Comparison of ENCODE assay signal across 20 cellular contexts in the genomic region with DNA sequence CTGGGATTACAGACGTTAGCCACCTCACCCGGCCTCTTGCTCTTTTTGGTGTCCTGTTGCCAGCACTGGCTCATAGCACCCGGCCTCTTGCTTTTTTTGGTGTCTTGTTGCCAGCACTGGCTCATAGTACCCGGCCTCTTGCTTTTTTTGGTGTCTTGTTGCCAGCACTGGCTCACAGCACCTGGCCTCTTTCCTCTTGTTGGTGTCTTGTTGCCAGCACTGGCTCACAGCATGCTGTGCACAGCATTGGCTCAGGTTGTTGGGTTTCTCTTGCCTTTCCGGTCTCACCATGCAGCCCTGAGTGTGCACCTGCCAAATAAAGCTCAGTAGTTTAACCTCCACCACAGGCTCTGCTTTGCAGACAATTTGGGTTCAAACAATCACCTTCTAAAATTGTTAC.
DNase-seq lines count a peak whose midpoint lies in the region; ATAC-seq and TF ChIP-seq lines count a peak whose summit lies in the region.
"Had no signal": no experiment of that assay in that cellular context is flagged by ENCODE, and none has a peak within 500 bp of the region (broad histone marks: within the 10 kb centered on the region; RNA-seq: fewer than 3 reads in every experiment).

No MANE protein-coding gene starts in this region.

- TF ChIP-seq CTCF in IMR-90 (conservative IDR thresholded peaks at IDR 0.05; ENCODE audit: low read depth, low read length) (no peak), Caco-2 (IDR thresholded peaks at IDR 0.05; ENCODE audit: insufficient read depth in 1 of 2, low read depth in 1 of 2, low read length in 1 of 2, severe bottlenecking in 1 of 2, unreplicated experiment in 1 of 2) (no peak)

- no peak overlapping the region for H2BK15ac ChIP-seq in IMR-90 (ENCODE audit: low read depth, low read length)

- no peaks in the 10 kb centered on the region for H3K79me1 ChIP-seq in IMR-90 (ENCODE audit: low read depth in 1 of 2, low read length in 2 of 2)

- H3K9me3 Mint-ChIP-seq in Caco-2 (ENCODE audit: unreplicated experiment): no peaks in the 10 kb centered on the region
- H3K9me3 Mint-ChIP-seq: activated naive CD8-positive, alpha-beta T cell treated with anti-CD3 and anti-CD28 coated beads for 36 hours; central memory CD8-positive, alpha-beta T cell; T-helper 2 cell treated with Interferon-gamma antibody and Interleukin-4, amounts not matched to agents 5 μg/mL and 100 μg/mL, for 36 hours had no signal

- no peaks in the 10 kb centered on the region for H3K4me1 Mint-ChIP-seq in Caco-2 (ENCODE audit: low read depth, unreplicated experiment)
- H3K4me1 Mint-ChIP-seq: activated naive CD8-positive, alpha-beta T cell treated with anti-CD3 and anti-CD28 coated beads for 36 hours; B cell; central memory CD8-positive, alpha-beta T cell had no signal

- H3K4me3 ChIP-seq in IMR-90 (ENCODE audit: insufficient read depth, low read depth, low read length): no peak overlapping the region
- H3K4me3 ChIP-seq in Caco-2 (ENCODE audit: low read depth, low read length): no peak overlapping the region
- H3K4me3 ChIP-seq: HAP-1, smooth muscle cell had no signal

- no peak overlapping the region for H2BK20ac ChIP-seq in IMR-90 (ENCODE audit: low read depth, low read length)

- H4K91ac ChIP-seq in IMR-90 (ENCODE audit: insufficient read depth, low read depth, low read length): no peak overlapping the region

- no peak overlapping the region for H3K18ac ChIP-seq in IMR-90 (ENCODE audit: low read depth, low read length)

- ATAC-seq in IMR-90 (ENCODE audit: low read depth): no peak
- ATAC-seq in GM19395 (IDR thresholded peaks at IDR 0.05; ENCODE audit: unreplicated experiment): no peak
- ATAC-seq in HG03521 (IDR thresholded peaks at IDR 0.05; ENCODE audit: unreplicated experiment): no peak
- ATAC-seq: Right ventricle myocardium inferior had no signal

- no peak for TF ChIP-seq POLR2A in IMR-90 (IDR thresholded peaks at IDR 0.05; ENCODE audit: low read depth, low read length)
- no peak for TF ChIP-seq POLR2A in erythroblast (IDR thresholded peaks at IDR 0.05; ENCODE audit: low read length)

- H3K4me3 Mint-ChIP-seq in Caco-2 (ENCODE audit: unreplicated experiment): no peak overlapping the region
- H3K4me3 Mint-ChIP-seq: activated naive CD8-positive, alpha-beta T cell treated with anti-CD3 and anti-CD28 coated beads for 36 hours; B cell; central memory CD8-positive, alpha-beta T cell; T-helper 2 cell treated with Interferon-gamma antibody and Interleukin-4, amounts not matched to agents 5 μg/mL and 100 μg/mL, for 36 hours had no signal

- H2AK5ac ChIP-seq in IMR-90 (ENCODE audit: low read depth, low read length): no peak overlapping the region

- intact Hi-C loops in IMR-90 (cut with micrococcal nuclease) (no loop called here), Caco-2 (cut with micrococcal nuclease; ENCODE audit: unreplicated experiment) (no loop called here)

- H3K36me3 ChIP-seq in IMR-90 (ENCODE audit: control insufficient read depth, insufficient read depth, low read length): no peaks in the 10 kb centered on the region
- H3K36me3 ChIP-seq in Caco-2 (ENCODE audit: control insufficient read depth, insufficient read depth, low read length): no peaks in the 10 kb centered on the region
- H3K36me3 ChIP-seq: HAP-1 had no signal

- no peak for DNase-seq in IMR-90
- DNase-seq in NCI-H2107 (lab: John Stamatoyannopoulos, UW): peak; percentile 58
- peak; percentile 90 for DNase-seq in cerebellar cortex (ENCODE audit: low spot score)
- peak; percentile 46 for DNase-seq in pons (ENCODE audit: low spot score)
- DNase-seq in erythroblast (lab: John Stamatoyannopoulos, UW): no peak
- DNase-seq in Caco-2: no peak
- DNase-seq: activated CD4-positive, alpha-beta T cell treated with anti-CD3 and anti-CD28 coated beads for 4 hours; activated naive CD8-positive, alpha-beta T cell treated with anti-CD3 and anti-CD28 coated beads for 36 hours; DMS79; kidney glomerular epithelial cell; NCI-H1417 treated with DMSO at 0.1 percent for 48 hours; stimulated activated naive CD4-positive, alpha-beta T cell treated with Interleukin-2 at 50 U/mL for 16 hours had no signal

- H3K27me3 ChIP-seq in IMR-90 (ENCODE audit: control insufficient read depth, insufficient read depth, low read length): no peaks in the 10 kb centered on the region
- no peaks in the 10 kb centered on the region for H3K27me3 ChIP-seq in Caco-2 (replicated peaks; ENCODE audit: control insufficient read depth, insufficient read depth, low read length)

- no peak overlapping the region for H3K27ac ChIP-seq in IMR-90 (ENCODE audit: insufficient read depth, low read length)

- no peaks in the 10 kb centered on the region for H3K36me3 Mint-ChIP-seq in Caco-2 (ENCODE audit: insufficient read depth, unreplicated experiment)
- H3K36me3 Mint-ChIP-seq: activated naive CD8-positive, alpha-beta T cell treated with anti-CD3 and anti-CD28 coated beads for 36 hours had no signal

- H3K23ac ChIP-seq in IMR-90 (ENCODE audit: low read depth, low read length): no peak overlapping the region

- H2AFZ ChIP-seq in IMR-90 (replicated peaks; ENCODE audit: low read length, poor library complexity): peak overlapping the region; percentile 63

- H2BK5ac ChIP-seq in IMR-90 (ENCODE audit: low read depth, low read length, poor library complexity, severe bottlenecking): no peak overlapping the region

- no peak overlapping the region for H3K27ac Mint-ChIP-seq in Caco-2 (ENCODE audit: unreplicated experiment)
- H3K27ac Mint-ChIP-seq: activated naive CD8-positive, alpha-beta T cell treated with anti-CD3 and anti-CD28 coated beads for 36 hours; B cell; T-helper 2 cell treated with Interferon-gamma antibody and Interleukin-4, amounts not matched to agents 5 μg/mL and 100 μg/mL, for 36 hours had no signal

- no peak overlapping the region for H4K5ac ChIP-seq in IMR-90 (ENCODE audit: low read depth, low read length)

- no peak overlapping the region for H4K8ac ChIP-seq in IMR-90 (ENCODE audit: low read depth in 2 of 2, low read length in 2 of 2)

- POLR2A ChIA-PET in IMR-90 (lab: Charles Lee; ENCODE audit: unreplicated experiment) (no interaction called here), Caco-2 (lab: Charles Lee) (no interaction called here)

- no peak overlapping the region for H3K4me2 ChIP-seq in IMR-90 (ENCODE audit: low read depth, low read length)
- H3K4me2 ChIP-seq: smooth muscle cell had no signal

- CTCF ChIA-PET in IMR-90 (lab: Yijun Ruan, JAX) (no interaction called here), Caco-2 (lab: Charles Lee) (no interaction called here)

- H3K9ac ChIP-seq in IMR-90 (ENCODE audit: low read depth, low read length): no peak overlapping the region

- H3K14ac ChIP-seq in IMR-90 (replicated peaks; ENCODE audit: low read depth, low read length): no peak overlapping the region

- no peak for TF ChIP-seq RAD21 in IMR-90 (IDR thresholded peaks at IDR 0.05; ENCODE audit: low read length)

- H3K4ac ChIP-seq in IMR-90 (ENCODE audit: low read depth, low read length): no peak overlapping the region

- H3K9me1 ChIP-seq in IMR-90 (ENCODE audit: insufficient read depth, low read length): no peaks in the 10 kb centered on the region

- WGBS in IMR-90 (ENCODE audit: extremely low coverage in 2 of 2, insufficient read length in 1 of 2), 2 experiments: 80% methylated on average over 5 of the region's 5 CpGs; no CpG with 5 or more reads in 1 of the 2 experiments

- H3K27me3 Mint-ChIP-seq in Caco-2 (ENCODE audit: insufficient read depth, unreplicated experiment): peaks cover 4% of the 10 kb centered on the region
- H3K27me3 Mint-ChIP-seq: activated naive CD8-positive, alpha-beta T cell treated with anti-CD3 and anti-CD28 coated beads for 36 hours; B cell had no signal

- in situ Hi-C loops in IMR-90 (cut with MboI; ENCODE audit: low sequenced_read_pairs): no loop called here

- H3K4me1 ChIP-seq in IMR-90 (ENCODE audit: control insufficient read depth, insufficient read depth, low read length) (no peaks in the 10 kb centered on the region), Caco-2 (no peaks in the 10 kb centered on the region)
- H3K4me1 ChIP-seq: HAP-1 had no signal

- H3K56ac ChIP-seq in IMR-90 (ENCODE audit: extremely low read depth, insufficient read depth, low read length): no peak overlapping the region

- no peaks in the 10 kb centered on the region for H3K9me3 ChIP-seq in IMR-90 (ENCODE audit: control insufficient read depth, insufficient read depth, low read length)
- no peaks in the 10 kb centered on the region for H3K9me3 ChIP-seq in Caco-2
- H3K9me3 ChIP-seq: HAP-1 had no signal

- BruUV-seq in IMR-90 (replicated peaks; lab: Mats Ljungman, UMichigan): no TSS peak
- no TSS peak for BruUV-seq in Caco-2 (replicated peaks; lab: Mats Ljungman, UMichigan)

- peak overlapping the region; percentile 50 for H2AK9ac ChIP-seq in IMR-90 (replicated peaks; ENCODE audit: low read depth, low read length, poor library complexity)

- H2BK120ac ChIP-seq in IMR-90 (ENCODE audit: low read depth, low read length): no peak overlapping the region

- dilution Hi-C loops in IMR-90 (cut with HindIII; ENCODE audit: low sequenced_read_pairs, unreplicated experiment): no loop called here

- H4K20me1 ChIP-seq in IMR-90 (ENCODE audit: insufficient read depth, low read length): no peaks in the 10 kb centered on the region

TF ChIP-seq in IMR-90, 13 proteins besides CTCF, POLR2A, EP300 and RAD21 (continues in another document):
- TF ChIP-seq NFE2L2 (IDR thresholded peaks at IDR 0.05; ENCODE audit: low read depth, low read length) (no peak), CHD1 (IDR thresholded peaks at IDR 0.05; ENCODE audit: low read depth, low read length) (no peak), USF2 (IDR thresholded peaks at IDR 0.05; ENCODE audit: low read depth, low read length) (no peak), MAZ (IDR thresholded peaks at IDR 0.05; ENCODE audit: borderline replicate concordance, low read depth, low read length) (no peak), CEBPB (IDR thresholded peaks at IDR 0.05; ENCODE audit: low read depth, low read length) (no peak)
- TF ChIP-seq, protein P1, sequence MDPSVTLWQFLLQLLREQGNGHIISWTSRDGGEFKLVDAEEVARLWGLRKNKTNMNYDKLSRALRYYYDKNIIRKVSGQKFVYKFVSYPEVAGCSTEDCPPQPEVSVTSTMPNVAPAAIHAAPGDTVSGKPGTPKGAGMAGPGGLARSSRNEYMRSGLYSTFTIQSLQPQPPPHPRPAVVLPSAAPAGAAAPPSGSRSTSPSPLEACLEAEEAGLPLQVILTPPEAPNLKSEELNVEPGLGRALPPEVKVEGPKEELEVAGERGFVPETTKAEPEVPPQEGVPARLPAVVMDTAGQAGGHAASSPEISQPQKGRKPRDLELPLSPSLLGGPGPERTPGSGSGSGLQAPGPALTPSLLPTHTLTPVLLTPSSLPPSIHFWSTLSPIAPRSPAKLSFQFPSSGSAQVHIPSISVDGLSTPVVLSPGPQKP (IDR thresholded peaks at IDR 0.05; ENCODE audit: borderline replicate concordance, low read depth, low read length): no peak

Comparison
In these comparisons a context has a peak if more than half of its experiments do, and no peak if none do; other contexts are left out.
1. DNase-seq: peak in NCI-H2107 (single experiment), cerebellar cortex (single experiment) and pons (single experiment); none in IMR-90 (single experiment), erythroblast (0 of 2) and Caco-2 (0 of 2).